Comparison of ENCODE assay signal across 10 cellular contexts in genomic region chr4:76028242-76028859, GRCh38. TPM values are rescaled to one million over a fixed set of nuclear protein-coding genes. Genes with fewer than 3 reads are reported as not detected.
DNase-seq lines count a peak whose midpoint lies in the region; ATAC-seq and TF ChIP-seq lines count a peak whose summit lies in the region.
"Had no signal": no experiment of that assay in that cellular context is flagged by ENCODE, and none has a peak within 500 bp of the region (broad histone marks: within the 10 kb centered on the region; RNA-seq: fewer than 3 reads in every experiment).

No MANE protein-coding gene starts in this region.

- H3K9me2 ChIP-seq in GM23338 (ENCODE audit: insufficient read depth), result no peaks in the 10 kb centered on the region

- no peak overlapping the region for H3K4me3 Mint-ChIP-seq in GM23338
- peak overlapping the region; percentile 39 for H3K4me3 Mint-ChIP-seq in dendritic cell treated with granulocyte-macrophage colony-stimulating factor and Interleukin-4, amounts not matched to agents 40 ng/mL and 50 ng/mL, for 4 days
- H3K4me3 Mint-ChIP-seq in nephron, result peak overlapping the region; percentile 41 to 73 (median 58)
- H3K4me3 Mint-ChIP-seq in endodermal cell, result no peak overlapping the region

- no peak for DNase-seq in GM23338 (ENCODE audit: low spot score)
- DNase-seq in NCI-H748 treated with DMSO at 0.1 percent for 48 hours (lab: John Stamatoyannopoulos, UW), result peak; percentile 3
- no peak for DNase-seq in endodermal cell
- DNase-seq in activated CD4-positive, CD25-positive, alpha-beta regulatory T cell (lab: John Stamatoyannopoulos, UW), result no peak
- DNase-seq: NCI-H524 treated with DMSO at 0.1 percent for 48 hours had no signal

- H4K20me1 ChIP-seq in GM23338 (replicated peaks; ENCODE audit: insufficient read depth), result no peaks in the 10 kb centered on the region

- H3F3A ChIP-seq in GM23338 (replicated peaks; ENCODE audit: low read depth), result no peaks in the 10 kb centered on the region

- TF ChIP-seq CTCF in GM23338 (conservative IDR thresholded peaks at IDR 0.05; ENCODE audit: low read depth in 2 of 2) (no peak), nephron (IDR thresholded peaks at IDR 0.05; ENCODE audit: unreplicated experiment in 3 of 3) (no peak), endodermal cell (conservative IDR thresholded peaks at IDR 0.05) (no peak)

- ATAC-seq in GM23338 (no peak), HG03565 (IDR thresholded peaks at IDR 0.05; ENCODE audit: unreplicated experiment) (no peak), GM21717 (IDR thresholded peaks at IDR 0.05; ENCODE audit: unreplicated experiment) (no peak)

- no peak overlapping the region for H3K9ac ChIP-seq in endodermal cell (ENCODE audit: extremely low read depth, low read length, poor library complexity, severe bottlenecking)

- H3K9me3 ChIP-seq in endodermal cell (ENCODE audit: control insufficient read depth, low read length), result no peaks in the 10 kb centered on the region

- H3K36me3 ChIP-seq in GM23338 (ENCODE audit: insufficient read depth), result no peaks in the 10 kb centered on the region
- H3K36me3 ChIP-seq in endodermal cell (ENCODE audit: control insufficient read depth, insufficient read depth, low read length), result no peaks in the 10 kb centered on the region

- no peaks in the 10 kb centered on the region; the same call in 2 of the 3 replicates for H3K4me1 Mint-ChIP-seq in GM23338
- peaks cover 27% of the 10 kb centered on the region for H3K4me1 Mint-ChIP-seq in dendritic cell treated with granulocyte-macrophage colony-stimulating factor and Interleukin-4, amounts not matched to agents 40 ng/mL and 50 ng/mL, for 4 days (ENCODE audit: low read depth)
- H3K4me1 Mint-ChIP-seq in nephron, result peaks cover 8% of the 10 kb centered on the region
- H3K4me1 Mint-ChIP-seq in endodermal cell, result no peaks in the 10 kb centered on the region

- H3K27ac ChIP-seq in GM23338 (ENCODE audit: low read depth) (no peak overlapping the region), endodermal cell (ENCODE audit: low read depth, low read length) (no peak overlapping the region)
- H3K27ac ChIP-seq: epithelial cell of prostate had no signal

- H3K4me3 ChIP-seq in GM23338 (no peak overlapping the region), endodermal cell (ENCODE audit: low read length) (no peak overlapping the region)

- intact Hi-C loops in dendritic cell treated with granulocyte-macrophage colony-stimulating factor and Interleukin-4, amounts not matched to agents 40 ng/mL and 50 ng/mL, for 4 days (cut with micrococcal nuclease), result no loop called here

- 90 to 93% methylated on average over 6 to 8 of the region's 8 CpGs for whole genome bisulfite sequencing in endodermal cell (ENCODE audit: insufficient coverage in 1 of 2, insufficient read length in 1 of 2), 2 experiments

- H3K9me3 Mint-ChIP-seq in GM23338 (no peaks in the 10 kb centered on the region), nephron (no peaks in the 10 kb centered on the region), endodermal cell (no peaks in the 10 kb centered on the region)
- no peaks in the 10 kb centered on the region for H3K9me3 Mint-ChIP-seq in dendritic cell treated with granulocyte-macrophage colony-stimulating factor and Interleukin-4, amounts not matched to agents 40 ng/mL and 50 ng/mL, for 4 days

- H3K27ac Mint-ChIP-seq in GM23338 (no peak overlapping the region), nephron (peak overlapping the region; percentile 64 to 81 (median 67)), endodermal cell (no peak overlapping the region)
- H3K27ac Mint-ChIP-seq in dendritic cell treated with granulocyte-macrophage colony-stimulating factor and Interleukin-4, amounts not matched to agents 40 ng/mL and 50 ng/mL, for 4 days, result peak overlapping the region; percentile 48

- H3K27me3 ChIP-seq in GM23338 (ENCODE audit: insufficient read depth) (no peaks in the 10 kb centered on the region), endodermal cell (ENCODE audit: control insufficient read depth, insufficient read depth, low read length, poor library complexity, severe bottlenecking) (no peaks in the 10 kb centered on the region)

- no peaks in the 10 kb centered on the region for H3K36me3 Mint-ChIP-seq in GM23338 (ENCODE audit: low read depth)
- no peaks in the 10 kb centered on the region for H3K36me3 Mint-ChIP-seq in dendritic cell treated with granulocyte-macrophage colony-stimulating factor and Interleukin-4, amounts not matched to agents 40 ng/mL and 50 ng/mL, for 4 days (ENCODE audit: low read depth)
- no peaks in the 10 kb centered on the region for H3K36me3 Mint-ChIP-seq in nephron (ENCODE audit: low read depth)
- H3K36me3 Mint-ChIP-seq in endodermal cell (ENCODE audit: low read depth), result no peaks in the 10 kb centered on the region

- H3K79me2 ChIP-seq in GM23338 (replicated peaks; ENCODE audit: insufficient read depth), result no peaks in the 10 kb centered on the region

- H2AFZ ChIP-seq in GM23338, result peak overlapping the region; percentile 82

- H3K4me2 ChIP-seq in GM23338, result no peak overlapping the region

- H3K27me3 Mint-ChIP-seq in GM23338 (ENCODE audit: insufficient read depth, low read depth, poor library complexity) (peaks cover 2% of the 10 kb centered on the region), nephron (ENCODE audit: low read depth) (no peaks in the 10 kb centered on the region), endodermal cell (ENCODE audit: insufficient read depth) (no peaks in the 10 kb centered on the region)
- H3K27me3 Mint-ChIP-seq in dendritic cell treated with granulocyte-macrophage colony-stimulating factor and Interleukin-4, amounts not matched to agents 40 ng/mL and 50 ng/mL, for 4 days, result no peaks in the 10 kb centered on the region

- H3K4me1 ChIP-seq in GM23338 (ENCODE audit: insufficient read depth), result no peaks in the 10 kb centered on the region
- H3K4me1 ChIP-seq in endodermal cell (ENCODE audit: control insufficient read depth, insufficient read depth, low read length), result no peaks in the 10 kb centered on the region

TF ChIP-seq in GM23338, 12 proteins besides CTCF, POLR2A, EP300 and RAD21 (continues in another document):
- TF ChIP-seq CREB1 (CRISPR knock-in tag; IDR thresholded peaks at IDR 0.05; ENCODE audit: low read depth) (no peak), EZH2phosphoT487 (IDR thresholded peaks at IDR 0.05; ENCODE audit: unreplicated experiment) (no peak), EZH2 (IDR thresholded peaks at IDR 0.05; ENCODE audit: low read depth, unreplicated experiment) (no peak), ZNF114 (CRISPR knock-in tag; IDR thresholded peaks at IDR 0.05) (no peak), STAT1 (IDR thresholded peaks at IDR 0.05; ENCODE audit: unreplicated experiment) (no peak), ETS1 (IDR thresholded peaks at IDR 0.05) (no peak), ZNF331 (CRISPR knock-in tag; IDR thresholded peaks at IDR 0.05; ENCODE audit: low read depth) (no peak)

RNA-seq across cellular contexts. Expression of gene CXCL10, which starts 5.1 kb away (rescaled TPM):
- total RNA-seq in GM23338 (2014; rRNA removed; shearing (Covaris generic)), result not detected in 2 replicates
- not detected in 2 replicates for polyA plus RNA-seq in GM23338 (2016; fragmentation: Nextera tagmentation; extraction: Ambion mirVana)
- not detected for total RNA-seq in endodermal cell
- polyA plus RNA-seq in endodermal cell (2013, experiment 1 of 2), result not detected
- not detected for polyA plus RNA-seq in endodermal cell (2013, experiment 2 of 2)

RNA-seq across cellular contexts. Expression of gene CXCL11, which starts 7.5 kb away (rescaled TPM):
- total RNA-seq in GM23338 (2014; rRNA removed; shearing (Covaris generic)), result 0.23 and 1.9 TPM in 2 replicates
- polyA plus RNA-seq in GM23338 (2016; fragmentation: Nextera tagmentation; extraction: Ambion mirVana), result 0.54 and 0.81 TPM in 2 replicates
- total RNA-seq in endodermal cell, result not detected
- not detected for polyA plus RNA-seq in endodermal cell (2013, experiment 1 of 2)
- not detected for polyA plus RNA-seq in endodermal cell (2013, experiment 2 of 2)

RNA-seq across cellular contexts. Expression of gene CXCL9, which starts 21.0 kb away (rescaled TPM):
- not detected in 2 replicates for total RNA-seq in GM23338 (2014; rRNA removed; shearing (Covaris generic))
- not detected in 2 replicates for polyA plus RNA-seq in GM23338 (2016; fragmentation: Nextera tagmentation; extraction: Ambion mirVana)
- not detected for total RNA-seq in endodermal cell
- not detected for polyA plus RNA-seq in endodermal cell (2013, experiment 1 of 2)
- polyA plus RNA-seq in endodermal cell (2013, experiment 2 of 2), result not detected

RNA-seq across cellular contexts. Expression of gene SDAD1, which starts 37.6 kb away (rescaled TPM):
- 62.2 and 67.4 TPM in 2 replicates for total RNA-seq in GM23338 (2014; rRNA removed; shearing (Covaris generic))
- polyA plus RNA-seq in GM23338 (2016; fragmentation: Nextera tagmentation; extraction: Ambion mirVana), result 193 and 252 TPM in 2 replicates
- total RNA-seq in endodermal cell, result 10 to 100 TPM; 38.1 to 47.4 TPM
- polyA plus RNA-seq in endodermal cell (2013, experiment 1 of 2), result 34.6 TPM
- 30.3 TPM for polyA plus RNA-seq in endodermal cell (2013, experiment 2 of 2)

RNA-seq across cellular contexts. Expression of gene ART3, which starts 46.2 kb away (rescaled TPM):
- total RNA-seq in GM23338 (2014; rRNA removed; shearing (Covaris generic)), result 0.87 and 1.2 TPM in 2 replicates
- polyA plus RNA-seq in GM23338 (2016; fragmentation: Nextera tagmentation; extraction: Ambion mirVana), result 1.1 and 1.7 TPM in 2 replicates
- under 1 TPM in 1 of 2 donors, not detected in 1; 0.92 TPM for total RNA-seq in endodermal cell
- 1.5 TPM for polyA plus RNA-seq in endodermal cell (2013, experiment 1 of 2)
- polyA plus RNA-seq in endodermal cell (2013, experiment 2 of 2), result 0.75 TPM

Comparison
In these comparisons a context has a peak if more than half of its experiments do, and no peak if none do; other contexts are left out.
1. H3K27ac Mint-ChIP-seq: peak in dendritic cell treated with granulocyte-macrophage colony-stimulating factor and Interleukin-4, amounts not matched to agents 40 ng/mL and 50 ng/mL, for 4 days (single experiment) and nephron (3 of 3); none in GM23338 (single experiment) and endodermal cell (single experiment).
2. H3K4me3 Mint-ChIP-seq: peak in dendritic cell treated with granulocyte-macrophage colony-stimulating factor and Interleukin-4, amounts not matched to agents 40 ng/mL and 50 ng/mL, for 4 days (single experiment) and nephron (3 of 3); none in GM23338 (single experiment) and endodermal cell (single experiment).